16 cellular contexts compared by ENCODE assay signal in the genomic region with DNA sequence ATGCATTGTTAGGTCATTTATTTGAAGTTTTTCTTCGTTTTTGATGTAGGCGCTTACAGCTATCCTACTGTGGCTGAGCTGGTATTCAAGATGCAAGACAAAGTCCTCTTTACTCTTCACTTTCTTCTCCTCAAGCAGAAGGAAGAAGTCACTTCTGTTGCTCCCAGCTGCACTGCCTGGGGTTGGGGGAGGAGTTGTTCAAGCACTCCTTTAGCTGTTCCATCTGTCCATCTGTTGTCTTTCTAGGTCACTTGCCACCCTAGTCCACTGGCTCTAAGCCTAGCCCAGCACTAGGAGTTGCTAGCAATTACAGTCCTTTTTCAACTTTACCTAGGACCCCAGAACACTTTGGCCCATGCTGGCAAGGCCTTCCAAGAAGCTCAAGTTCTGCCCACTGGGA.
"Had no signal": no experiment of that assay in that cellular context is flagged by ENCODE, and none has a peak within 500 bp of the region (broad histone marks: within the 10 kb centered on the region; RNA-seq: fewer than 3 reads in every experiment).

No MANE protein-coding gene starts in this region.

- H3K27ac ChIP-seq: adrenal gland, ascending aorta, brain microvascular endothelial cell, parathyroid adenoma, thyroid gland had no signal

- H3K9me3 ChIP-seq: adrenal gland, ascending aorta, thyroid gland had no signal

- H3K4me3 ChIP-seq: adrenal gland, ascending aorta, thyroid gland had no signal

- H3K4me1 ChIP-seq: adrenal gland, ascending aorta, parathyroid adenoma, thyroid gland had no signal

- ATAC-seq: esophagus mucosa, left ventricle myocardium superior, right cardiac atrium, WTC11 had no signal

- DNase-seq: activated T-cell treated with anti-CD3 and anti-CD28 coated beads, Interleukin-2, amount 50 U/mL, for 24 hours; adrenal gland; brain microvascular endothelial cell; caudate nucleus; effector memory CD4-positive, alpha-beta T cell; hippocampal formation; left ventricle myocardium superior; midbrain; right cardiac atrium; stimulated activated naive CD4-positive, alpha-beta T cell treated with Interleukin-2 at 50 U/mL for 16 hours; T-helper 9 cell; thyroid gland had no signal

- H3K36me3 ChIP-seq: adrenal gland, ascending aorta, brain microvascular endothelial cell, thyroid gland had no signal

- H3K27me3 ChIP-seq: adrenal gland, ascending aorta, brain microvascular endothelial cell, thyroid gland had no signal
